Comparison of ENCODE assay signal across 1 cellular context in the genomic region with DNA sequence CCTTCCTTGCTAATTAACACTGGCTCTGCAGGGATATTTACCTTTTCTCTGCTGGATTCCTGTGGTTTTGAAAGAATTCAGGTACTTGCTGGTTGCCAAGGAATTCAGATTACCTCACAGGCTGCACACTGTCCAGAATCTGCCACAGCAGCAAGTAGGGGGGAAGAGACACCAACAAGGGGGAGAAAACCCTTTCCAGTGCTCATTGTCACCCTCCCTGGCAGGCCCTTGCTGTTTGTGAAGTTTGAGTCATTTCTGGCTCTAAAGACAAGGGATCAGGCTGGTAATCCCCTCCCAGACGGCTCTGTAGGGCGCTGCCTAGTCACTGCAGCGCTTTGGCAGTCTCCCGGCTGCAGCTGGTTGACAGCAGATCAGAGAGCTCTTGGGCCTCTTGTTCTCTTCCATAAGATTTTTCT.
TF ChIP-seq lines count a peak whose summit lies in the region.

No MANE protein-coding gene starts in this region.

TF ChIP-seq in HCT116, 20 proteins besides CTCF, POLR2A, EP300 and RAD21:
- TF ChIP-seq POLR2AphosphoS5 (IDR thresholded peaks at IDR 0.05; ENCODE audit: low read depth, low read length) (no peak), EZH2 (IDR thresholded peaks at IDR 0.05) (no peak), CBX3 (IDR thresholded peaks at IDR 0.05; ENCODE audit: low read depth) (0 out of 2 replicates have a peak, but pooled peaks have one; percentile 23), CEBPB (IDR thresholded peaks at IDR 0.05; ENCODE audit: low read depth) (0 out of 2 replicates have a peak, but pooled peaks have one; percentile 43), EGR1 (IDR thresholded peaks at IDR 0.05; ENCODE audit: low read depth) (no peak), SRF (IDR thresholded peaks at IDR 0.05; ENCODE audit: low read depth) (no peak)
